9 cellular contexts compared by ENCODE assay signal in genomic region chr16:30652005-30652296, GRCh38. TPM values are rescaled to one million over a fixed set of nuclear protein-coding genes. Genes with fewer than 3 reads are reported as not detected.
DNase-seq lines count a peak whose midpoint lies in the region; ATAC-seq, FAIRE-seq and TF ChIP-seq lines count a peak whose summit lies in the region.
"Had no signal": no experiment of that assay in that cellular context is flagged by ENCODE, and none has a peak within 500 bp of the region (broad histone marks: within the 10 kb centered on the region; RNA-seq: fewer than 3 reads in every experiment).

No MANE protein-coding gene starts in this region.

- no peaks in the 10 kb centered on the region for H3K9me2 ChIP-seq in DOHH2 (replicated peaks; ENCODE audit: control insufficient read depth, low read length)

- TF ChIP-seq POLR2A in esophagus muscularis mucosa (IDR thresholded peaks at IDR 0.05; ENCODE audit: low read depth) (no peak), H54 (IDR thresholded peaks at IDR 0.05; ENCODE audit: low read depth, low read length) (no peak)

- H3F3A ChIP-seq in DOHH2 (ENCODE audit: control insufficient read depth, insufficient read depth) = no peaks in the 10 kb centered on the region

- intact Hi-C loops in esophagus muscularis mucosa (cut with DNase I) = no loop called here

- H3K27me3 Mint-ChIP-seq in progenitor cell of endocrine pancreas = peaks cover under 1% of the 10 kb centered on the region

- peaks cover 10% of the 10 kb centered on the region for H3K36me3 Mint-ChIP-seq in progenitor cell of endocrine pancreas (ENCODE audit: insufficient read depth)

- ATAC-seq in GM19467 (IDR thresholded peaks at IDR 0.05; ENCODE audit: unreplicated experiment) = no peak

- no peaks in the 10 kb centered on the region for H3K9me3 Mint-ChIP-seq in progenitor cell of endocrine pancreas (ENCODE audit: low read depth)

- H3K4me1 ChIP-seq in DOHH2 (ENCODE audit: control insufficient read depth, low read length) = peaks cover 25% of the 10 kb centered on the region
- H3K4me1 ChIP-seq in SJCRH30 = no peaks in the 10 kb centered on the region
- peaks cover 20 to 49% (median 45%) of the 10 kb centered on the region in 4 donors for H3K4me1 ChIP-seq in esophagus muscularis mucosa

- H3K79me2 ChIP-seq in DOHH2 (ENCODE audit: control insufficient read depth, low read length) = peaks cover 17% of the 10 kb centered on the region

- 17% methylated on average over 2 of the region's 2 CpGs for WGBS in esophagus muscularis mucosa

- TF ChIP-seq EP300 in esophagus muscularis mucosa (IDR thresholded peaks at IDR 0.05) = no peak

- no peaks in the 10 kb centered on the region for H3K27me3 ChIP-seq in DOHH2 (ENCODE audit: control insufficient read depth, low read length)
- H3K27me3 ChIP-seq in SJCRH30 = no peaks in the 10 kb centered on the region
- H3K27me3 ChIP-seq in esophagus muscularis mucosa = no peaks in the 10 kb centered on the region

- H3K27ac ChIP-seq in DOHH2 (ENCODE audit: low read depth, low read length) (peak overlapping the region; percentile 34), SJCRH30 (no peak overlapping the region), esophagus muscularis mucosa (replicated peaks in 1 of 4) (peak overlapping the region; percentile 95 to 99 (median 97))

- H3K4me1 Mint-ChIP-seq in progenitor cell of endocrine pancreas (ENCODE audit: low read depth) = peaks cover 11% of the 10 kb centered on the region

- H3K9me3 ChIP-seq in DOHH2 (ENCODE audit: control insufficient read depth, insufficient read depth, low read length) = no peaks in the 10 kb centered on the region
- no peaks in the 10 kb centered on the region for H3K9me3 ChIP-seq in SJCRH30 (replicated peaks)
- H3K9me3 ChIP-seq in esophagus muscularis mucosa = no peaks in the 10 kb centered on the region

- H4K20me1 ChIP-seq in DOHH2 (ENCODE audit: control insufficient read depth, insufficient read depth, low read depth, low read length) = no peaks in the 10 kb centered on the region

- H3K36me3 ChIP-seq in DOHH2 (ENCODE audit: control insufficient read depth, low read length) = peaks cover 48% of the 10 kb centered on the region
- H3K36me3 ChIP-seq in SJCRH30 = no peaks in the 10 kb centered on the region
- peaks cover 38 to 48% (median 46%) of the 10 kb centered on the region in 4 donors for H3K36me3 ChIP-seq in esophagus muscularis mucosa

- peak overlapping the region; percentile 97 for H3K4me3 Mint-ChIP-seq in progenitor cell of endocrine pancreas (ENCODE audit: low read depth)

- peak overlapping the region; percentile 61 for H3K4me2 ChIP-seq in DOHH2 (ENCODE audit: low read length)

- DNase-seq in SJCRH30 (no peak), esophagus muscularis mucosa (ENCODE audit: extremely low spot score) (no peak), progenitor cell of endocrine pancreas (ENCODE audit: low spot score, unreplicated experiment) (no peak), GM19238 (ENCODE audit: insufficient read length, low spot score) (no peak), iPS-NIHi7 (ENCODE audit: extremely low spot score) (no peak), H54 (ENCODE audit: insufficient read length, low spot score) (no peak)

- H3K4me3 ChIP-seq in DOHH2 (ENCODE audit: low read length) (peak overlapping the region; percentile 73), SJCRH30 (peak overlapping the region; percentile 76), esophagus muscularis mucosa (peak overlapping the region; percentile 82 to 96 (median 86))

- TF ChIP-seq CTCF in DOHH2 (IDR thresholded peaks at IDR 0.05; ENCODE audit: low read depth, low read length, poor library complexity, severe bottlenecking) (no peak), esophagus muscularis mucosa (IDR thresholded peaks at IDR 0.05) (no peak), progenitor cell of endocrine pancreas (IDR thresholded peaks at IDR 0.05; ENCODE audit: unreplicated experiment) (no peak)

- peak overlapping the region; percentile 56 for H3K27ac Mint-ChIP-seq in progenitor cell of endocrine pancreas

- FAIRE-seq in H54 (lab: Jason Lieb, UNC) = no peak
- FAIRE-seq: islet of Langerhans had no signal

RNA-seq across cellular contexts. Expression of gene PRR14, which starts 1.2 kb away (rescaled TPM):
- total RNA-seq in SJCRH30 (2014; rRNA removed; shearing (Covaris generic)) = 10.5 and 12.7 TPM in 2 replicates
- total RNA-seq in esophagus muscularis mucosa = 10 to 100 TPM; 30.3 to 54.0 (median 41.2) TPM
- total RNA-seq in progenitor cell of endocrine pancreas = 57.6 and 58.7 TPM in 2 replicates

RNA-seq across cellular contexts. Expression of gene FBRS, which starts 6.3 kb away (rescaled TPM):
- 17.6 and 21.1 TPM in 2 replicates for total RNA-seq in SJCRH30 (2014; rRNA removed; shearing (Covaris generic))
- total RNA-seq in esophagus muscularis mucosa (10 to 100 TPM; 26.2 to 63.4 (median 37.8) TPM), progenitor cell of endocrine pancreas (75.3 and 91.1 TPM in 2 replicates)

RNA-seq across cellular contexts. Expression of gene ZNF689, which starts 41.8 kb away (rescaled TPM):
- total RNA-seq in SJCRH30 (2014; rRNA removed; shearing (Covaris generic)) = 15.6 and 16.4 TPM in 2 replicates
- total RNA-seq in esophagus muscularis mucosa = 10 to 100 TPM in 3 of 4 donors, 1 to 10 TPM in 1; 9.1 to 14.5 (median 13.9) TPM
- total RNA-seq in progenitor cell of endocrine pancreas = 23.3 and 24.5 TPM in 2 replicates

RNA-seq across cellular contexts. Expression of gene SRCAP, which starts 47.0 kb away (rescaled TPM):
- total RNA-seq in SJCRH30 (2014; rRNA removed; shearing (Covaris generic)) = 19.3 and 22.0 TPM in 2 replicates
- total RNA-seq in esophagus muscularis mucosa = 10 to 100 TPM; 31.6 to 59.3 (median 41.0) TPM
- 103 and 104 TPM in 2 replicates for total RNA-seq in progenitor cell of endocrine pancreas
